In genomic region chr6:96853083-96853482, GRCh38 we compare ENCODE assay signal across 1 cellular context.
TF ChIP-seq lines count a peak whose summit lies in the region.

No MANE protein-coding gene starts in this region.

TF ChIP-seq in K562, 482 proteins besides CTCF, POLR2A, EP300 and RAD21 (continued from another document):
- TF ChIP-seq, protein P1, sequence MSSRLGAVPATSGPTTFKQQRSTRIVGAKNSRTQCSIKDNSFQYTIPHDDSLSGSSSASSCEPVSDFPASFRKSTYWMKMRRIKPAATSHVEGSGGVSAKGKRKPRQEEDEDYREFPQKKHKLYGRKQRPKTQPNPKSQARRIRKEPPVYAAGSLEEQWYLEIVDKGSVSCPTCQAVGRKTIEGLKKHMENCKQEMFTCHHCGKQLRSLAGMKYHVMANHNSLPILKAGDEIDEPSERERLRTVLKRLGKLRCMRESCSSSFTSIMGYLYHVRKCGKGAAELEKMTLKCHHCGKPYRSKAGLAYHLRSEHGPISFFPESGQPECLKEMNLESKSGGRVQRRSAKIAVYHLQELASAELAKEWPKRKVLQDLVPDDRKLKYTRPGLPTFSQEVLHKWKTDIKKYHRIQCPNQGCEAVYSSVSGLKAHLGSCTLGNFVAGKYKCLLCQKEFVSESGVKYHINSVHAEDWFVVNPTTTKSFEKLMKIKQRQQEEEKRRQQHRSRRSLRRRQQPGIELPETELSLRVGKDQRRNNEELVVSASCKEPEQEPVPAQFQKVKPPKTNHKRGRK (tag; IDR thresholded peaks at IDR 0.05) = no peak
- no peak for TF ChIP-seq PURB (CRISPR knock-in tag; IDR thresholded peaks at IDR 0.05; ENCODE audit: low read depth)
- TF ChIP-seq FOXP1 (CRISPR knock-in tag; IDR thresholded peaks at IDR 0.05) = no peak
- 0 out of 2 replicates have a peak, but pooled peaks have one; percentile 20 for TF ChIP-seq ATF3 (IDR thresholded peaks at IDR 0.05)
- TF ChIP-seq ATF3 (CRISPR knock-in tag; conservative IDR thresholded peaks at IDR 0.05) = no peak
- no peak for TF ChIP-seq ARID2 (IDR thresholded peaks at IDR 0.05)
- no peak for TF ChIP-seq TOE1 (IDR thresholded peaks at IDR 0.05; ENCODE audit: borderline replicate concordance)
- no peak for TF ChIP-seq TOE1 (CRISPR knock-in tag; IDR thresholded peaks at IDR 0.05; ENCODE audit: borderline replicate concordance, low read depth)
- TF ChIP-seq ZNF589 (CRISPR knock-in tag; IDR thresholded peaks at IDR 0.05; ENCODE audit: low read depth) = no peak
